ENCODE assay signal across 23 cellular contexts in the genomic region with DNA sequence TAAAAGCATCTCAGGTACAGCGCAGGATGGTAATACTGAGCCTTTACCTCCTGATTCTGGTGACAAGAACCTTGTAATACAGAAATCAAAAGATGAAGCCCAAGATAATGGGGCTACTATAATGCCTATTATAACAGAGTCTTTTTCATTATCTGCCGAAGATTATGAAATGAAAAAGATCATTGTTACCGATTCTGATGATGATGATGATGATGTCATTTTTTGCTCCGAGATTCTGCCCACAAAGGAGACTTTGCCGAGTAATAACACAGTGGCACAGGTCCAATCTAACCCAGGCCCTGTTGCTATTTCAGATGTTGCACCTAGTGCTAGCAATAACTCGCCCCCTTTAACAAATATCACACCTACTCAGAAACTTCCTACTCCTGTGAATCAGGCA. TPM values are rescaled to one million over a fixed set of nuclear protein-coding genes. Genes with fewer than 3 reads are reported as not detected.
"Had no signal": no experiment of that assay in that cellular context is flagged by ENCODE, and none has a peak within 500 bp of the region (broad histone marks: within the 10 kb centered on the region; RNA-seq: fewer than 3 reads in every experiment).

No MANE protein-coding gene starts in this region.

- H3K4me1 ChIP-seq: lower lobe of right lung, thyroid gland, upper lobe of left lung, uterus had no signal

- H3K9me3 Mint-ChIP-seq: memory B cell had no signal

- H3K9me3 ChIP-seq: left ventricle myocardium inferior, lower lobe of right lung, suprapubic skin, thyroid gland, upper lobe of left lung, uterus had no signal

- H3K27ac Mint-ChIP-seq: endodermal cell, memory B cell, mesothelial cell of epicardium had no signal

- H3K27me3 Mint-ChIP-seq: memory B cell had no signal

- H3K36me3 ChIP-seq: suprapubic skin, thyroid gland, uterus had no signal

- H3K27ac ChIP-seq: coronary artery, hepatocyte, left ventricle myocardium inferior, lower lobe of right lung, suprapubic skin, thyroid gland, upper lobe of left lung, uterus had no signal

- H3K4me3 Mint-ChIP-seq: endodermal cell, memory B cell, mesothelial cell of epicardium had no signal

- H3K4me3 ChIP-seq: coronary artery, hepatocyte, left ventricle myocardium inferior, lower lobe of right lung, suprapubic skin, thyroid gland, upper lobe of left lung, uterus had no signal

- H3K27me3 ChIP-seq: hepatocyte, suprapubic skin, thyroid gland, upper lobe of left lung, uterus had no signal

- DNase-seq: effector CD4-positive, alpha-beta T cell; endodermal cell; foreskin melanocyte; head of caudate nucleus; kidney; left cardiac atrium; left ventricle myocardium inferior; lower lobe of right lung; posterior cingulate gyrus; small intestine; stimulated activated CD4-positive, alpha-beta T cell treated with anti-CD3 and anti-CD28 coated beads, Interleukin-12 subunit alpha, Interleukin-12 subunit beta, amount 100 ng/mL, for 4 hours; stimulated activated naive CD4-positive, alpha-beta T cell; thyroid gland; upper lobe of left lung; uterus had no signal

- ATAC-seq: left cardiac atrium, lower lobe of right lung had no signal

RNA-seq across cellular contexts. Expression of a gene that starts 57.5 kb away (rescaled TPM):
- total RNA-seq: dermis microvascular lymphatic vessel endothelial cell, myocyte, pulmonary artery endothelial cell had no signal
